ENCODE assay signal across 8 cellular contexts in the genomic region with DNA sequence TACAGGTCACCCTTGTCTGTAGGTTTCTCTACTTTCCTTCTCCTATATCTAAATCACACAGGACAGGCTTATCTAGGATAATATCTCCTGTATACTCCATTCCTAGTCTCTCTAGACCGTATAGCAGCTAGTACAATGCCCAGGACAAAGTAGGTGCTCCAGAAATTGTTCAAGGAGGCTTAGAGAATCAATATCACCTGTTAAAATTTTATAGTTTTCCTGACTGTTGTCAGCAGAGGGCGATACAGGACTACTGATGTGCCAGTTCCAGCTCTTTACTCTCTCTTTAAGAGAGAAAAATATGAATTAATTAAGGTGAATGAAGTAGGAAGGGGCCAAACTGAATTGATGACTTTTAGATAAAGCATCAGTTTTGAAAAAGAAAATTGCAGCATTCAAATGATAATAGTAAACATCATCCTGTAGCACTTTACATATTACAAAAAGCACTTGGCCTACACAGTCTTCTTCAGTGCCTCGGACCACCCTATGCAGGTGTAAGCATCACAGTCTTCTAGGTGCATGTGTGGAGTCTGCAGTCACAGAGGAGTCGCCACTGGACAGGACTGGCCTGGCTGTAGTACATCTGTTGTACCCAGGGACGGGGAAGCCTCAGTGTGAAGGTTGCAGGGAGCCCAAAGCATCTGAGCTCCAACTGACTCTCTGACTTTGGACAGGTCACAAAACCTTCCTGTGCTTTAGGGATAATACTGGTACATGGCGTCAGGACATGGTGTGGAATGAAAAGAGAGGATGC.
DNase-seq lines count a peak whose midpoint lies in the region; ATAC-seq and TF ChIP-seq lines count a peak whose summit lies in the region.

No MANE protein-coding gene starts in this region.

- H3K4me1 Mint-ChIP-seq in activated T-cell treated with anti-CD3 and anti-CD28 coated beads, Interleukin-2, amount 50 U/mL, for 4 hours (ENCODE audit: low read depth), result no peaks in the 10 kb centered on the region

- H3K27ac ChIP-seq in sigmoid colon, result no peak overlapping the region

- no peak overlapping the region for H3K4me3 ChIP-seq in sigmoid colon

- H3K36me3 Mint-ChIP-seq in activated T-cell treated with anti-CD3 and anti-CD28 coated beads, Interleukin-2, amount 50 U/mL, for 4 hours (ENCODE audit: insufficient read depth), result no peaks in the 10 kb centered on the region

- no peaks in the 10 kb centered on the region for H3K27me3 ChIP-seq in sigmoid colon

- TF ChIP-seq EP300 in sigmoid colon (IDR thresholded peaks at IDR 0.05), result no peak

- no peaks in the 10 kb centered on the region for H3K4me1 ChIP-seq in sigmoid colon

- no peaks in the 10 kb centered on the region for H3K9me3 ChIP-seq in sigmoid colon

- DNase-seq in Ammon's horn (ENCODE audit: low spot score) (peak; percentile 67), GM13976 (ENCODE audit: low spot score) (peak; percentile 61), NCI-H2227 treated with DMSO at 0.1 percent for 48 hours (lab: John Stamatoyannopoulos, UW) (peak; percentile 72), germinal center (ENCODE audit: low spot score) (peak; percentile 58), sigmoid colon (no peak), GOT3 (lab: John Stamatoyannopoulos, UW) (no peak)
- DNase-seq in activated T-cell treated with anti-CD3 and anti-CD28 coated beads, Interleukin-2, amount 50 U/mL, for 4 hours, result peak; percentile 22

- no peaks in the 10 kb centered on the region for H3K27me3 Mint-ChIP-seq in activated T-cell treated with anti-CD3 and anti-CD28 coated beads, Interleukin-2, amount 50 U/mL, for 4 hours (ENCODE audit: low read depth)

- TF ChIP-seq POLR2A in sigmoid colon (IDR thresholded peaks at IDR 0.05), result no peak

- TF ChIP-seq CTCF in GM13976 (IDR thresholded peaks at IDR 0.05; ENCODE audit: borderline replicate concordance, control extremely low read depth, extremely low read depth, insufficient read depth, missing control alignments) (peak; percentile 28), sigmoid colon (IDR thresholded peaks at IDR 0.05) (peak; percentile 23 to 62 (median 38))

- intact Hi-C loops in sigmoid colon (cut with DNase I), result loop anchor here (2.0 to 10.0 kb wide), 2 partner anchors 441 to 661 kb away; no protein-coding TSS in a partner anchor

- peak; percentile 65 to 76 for ATAC-seq in activated T-cell treated with anti-CD3 and anti-CD28 coated beads, Interleukin-2, amount 50 U/mL, for 4 hours
- no peak for ATAC-seq in GM21619 (IDR thresholded peaks at IDR 0.05; ENCODE audit: unreplicated experiment)

- in situ Hi-C loops in GM13976 (cut with MboI; ENCODE audit: low sequenced_read_pairs, unreplicated experiment), result loop anchor here (10.0 to 25.0 kb wide), 5 partner anchors 169 to 898 kb away; no protein-coding TSS in a partner anchor

- 44 to 50% methylated on average over 6 of the region's 6 CpGs for WGBS in sigmoid colon, 2 donors

- no peak overlapping the region for H3K4me3 Mint-ChIP-seq in activated T-cell treated with anti-CD3 and anti-CD28 coated beads, Interleukin-2, amount 50 U/mL, for 4 hours

- H3K36me3 ChIP-seq in sigmoid colon, result no peaks in the 10 kb centered on the region

- no peaks in the 10 kb centered on the region for H3K9me3 Mint-ChIP-seq in activated T-cell treated with anti-CD3 and anti-CD28 coated beads, Interleukin-2, amount 50 U/mL, for 4 hours

Comparison
In these comparisons a context has a peak if more than half of its experiments do, and no peak if none do; other contexts are left out.
1. DNase-seq: peak in Ammon's horn (single experiment), GM13976 (single experiment), NCI-H2227 treated with DMSO at 0.1 percent for 48 hours (single experiment), activated T-cell treated with anti-CD3 and anti-CD28 coated beads, Interleukin-2, amount 50 U/mL, for 4 hours (single experiment) and germinal center (single experiment); none in sigmoid colon (single experiment) and GOT3 (single experiment).